17 cellular contexts compared by ENCODE assay signal in genomic region chr6:109194770-109195169, GRCh38.
DNase-seq lines count a peak whose midpoint lies in the region; FAIRE-seq and TF ChIP-seq lines count a peak whose summit lies in the region.
"Had no signal": no experiment of that assay in that cellular context is flagged by ENCODE, and none has a peak within 500 bp of the region (broad histone marks: within the 10 kb centered on the region; RNA-seq: fewer than 3 reads in every experiment).

No MANE protein-coding gene starts in this region.

- peak overlapping the region; percentile 3 to 38 for H3K9ac ChIP-seq in mucosa of rectum (ENCODE audit: low read depth in 1 of 2, low read length in 2 of 2)

- peaks cover 17% of the 10 kb centered on the region for H3K9me3 Mint-ChIP-seq in MCF 10A (ENCODE audit: unreplicated experiment)

- FAIRE-seq in H54 (lab: Jason Lieb, UNC) = no peak
- FAIRE-seq: GM12892 had no signal

- peak; percentile 38 for DNase-seq in NCI-H82 treated with DMSO at 0.1 percent for 48 hours (lab: John Stamatoyannopoulos, UW; ENCODE audit: unreplicated experiment)
- peak; percentile 8 for DNase-seq in hepatocyte (ENCODE audit: low spot score)
- no peak for DNase-seq in transverse colon
- DNase-seq in MCF 10A (ENCODE audit: unreplicated experiment) = no peak
- DNase-seq in H54 (ENCODE audit: insufficient read length, low spot score) = no peak
- no peak for DNase-seq in HPDE6-E6E7 (ENCODE audit: extremely low spot score)
- DNase-seq: DMS 273 treated with DMSO at 0.1 percent for 48 hours, H7, MV-4-11, NCI-H1417 treated with DMSO at 0.1 percent for 48 hours, NCI-H2029, NCI-H2171, NCI-H446, NCI-H748 treated with DMSO at 0.1 percent for 48 hours had no signal

- in situ Hi-C loops in transverse colon (cut with MboI; ENCODE audit: low pct_ligation_motif_present in 1 of 4, low pct_unique_long_range_greater_than_20kb in 1 of 4, low sequenced_read_pairs in 3 of 4) = loop anchor here (25.0 kb wide), 2 partner anchors 193 to 493 kb away; partner anchors contain the start of genes AK9 (in 2 of the 4), CD164 (in 2 of the 4) and FIG4 (in 2 of the 4)

- H3K27ac ChIP-seq in hepatocyte (peak overlapping the region; percentile 47), mucosa of rectum (ENCODE audit: low read depth in 2 of 2, low read length in 2 of 2) (peak overlapping the region; percentile 67 to 77), transverse colon (peak overlapping the region; percentile 61 to 80 (median 74))

- intact Hi-C loops in transverse colon (cut with DNase I; ENCODE audit: low total_unique reads) = no loop called here
- intact Hi-C loops in MCF 10A (cut with micrococcal nuclease) = no loop called here

- no peak overlapping the region for H2AFZ ChIP-seq in hepatocyte

- TF ChIP-seq CTCF in hepatocyte (IDR thresholded peaks at IDR 0.05; ENCODE audit: poor library complexity) (no peak), transverse colon (IDR thresholded peaks at IDR 0.05) (no peak), MCF 10A (IDR thresholded peaks at IDR 0.05; ENCODE audit: unreplicated experiment) (no peak)

- H3K9me3 ChIP-seq in hepatocyte (ENCODE audit: low read depth) (no peaks in the 10 kb centered on the region), mucosa of rectum (ENCODE audit: control insufficient read depth in 2 of 2, low read length in 2 of 2) (no peaks in the 10 kb centered on the region), transverse colon (peaks cover 5 to 11% of the 10 kb centered on the region in 2 donors)

- no peaks in the 10 kb centered on the region for H3K27me3 Mint-ChIP-seq in MCF 10A (ENCODE audit: insufficient read depth, unreplicated experiment)
- H3K27me3 Mint-ChIP-seq: IgD-negative memory B cell had no signal

- no peak overlapping the region for H3K4me3 ChIP-seq in hepatocyte
- no peak overlapping the region for H3K4me3 ChIP-seq in mucosa of rectum (ENCODE audit: low read length in 2 of 2)
- H3K4me3 ChIP-seq in transverse colon = no peak overlapping the region

- CTCF ChIA-PET in MCF 10A (lab: Yijun Ruan, JAX) = interaction anchor here (0.7 to 1.5 kb wide), 4 partner anchors 90 to 188 kb away, joined by 3 to 6 read pairs (median 3); partner anchors contain the start of gene CD164

- POLR2A ChIA-PET in MCF 10A (lab: Yijun Ruan, JAX) = interaction anchor here (0.9 to 1.6 kb wide), 2 partner anchors 12 to 188 kb away, joined by 3 to 5 read pairs; partner anchors contain the start of gene CD164

- H3K4me1 Mint-ChIP-seq in MCF 10A (ENCODE audit: insufficient read depth, unreplicated experiment) = no peaks in the 10 kb centered on the region
- H3K4me1 Mint-ChIP-seq: IgD-negative memory B cell had no signal

- no peak overlapping the region for H3K27ac Mint-ChIP-seq in MCF 10A (ENCODE audit: low read depth, unreplicated experiment)
- H3K27ac Mint-ChIP-seq: IgD-negative memory B cell had no signal

- H4K20me1 ChIP-seq in hepatocyte (ENCODE audit: insufficient read depth, poor library complexity, severe bottlenecking) = no peaks in the 10 kb centered on the region

- H3K79me2 ChIP-seq in hepatocyte = no peaks in the 10 kb centered on the region

- H3K4me1 ChIP-seq in hepatocyte (ENCODE audit: insufficient read depth) (peaks cover 9% of the 10 kb centered on the region), mucosa of rectum (ENCODE audit: control insufficient read depth in 2 of 2, insufficient read depth in 2 of 2, low read length in 2 of 2) (peaks cover 5 to 16% of the 10 kb centered on the region in 2 donors), transverse colon (peaks cover 4 to 27% (median 12%) of the 10 kb centered on the region in 4 donors)

- WGBS in hepatocyte (ENCODE audit: low lambda C conversion rate, missing lambda C conversion rate) = 49% methylated on average over 1 of the region's 1 CpG
- 38 to 43% methylated on average over 1 of the region's 1 CpG for WGBS in transverse colon (ENCODE audit: low coverage in 1 of 2), 2 donors

- TF ChIP-seq POLR2A in transverse colon (IDR thresholded peaks at IDR 0.05) (no peak), H54 (IDR thresholded peaks at IDR 0.05; ENCODE audit: low read depth, low read length) (no peak)

- H3K36me3 Mint-ChIP-seq in MCF 10A (ENCODE audit: insufficient read depth, unreplicated experiment) = no peaks in the 10 kb centered on the region
- H3K36me3 Mint-ChIP-seq: IgD-negative memory B cell had no signal

- H3K27me3 ChIP-seq in hepatocyte (no peaks in the 10 kb centered on the region), mucosa of rectum (ENCODE audit: control insufficient read depth in 2 of 2, insufficient read depth in 2 of 2, low read length in 2 of 2) (no peaks in the 10 kb centered on the region), transverse colon (no peaks in the 10 kb centered on the region)

- H3K9me2 ChIP-seq in hepatocyte (replicated peaks; ENCODE audit: insufficient read depth) = no peaks in the 10 kb centered on the region

- BruUV-seq in MCF 10A (replicated peaks; lab: Mats Ljungman, UMichigan) = no TSS peak

- H3K36me3 ChIP-seq in hepatocyte (replicated peaks; ENCODE audit: insufficient read depth, low read depth) = no peaks in the 10 kb centered on the region
- no peaks in the 10 kb centered on the region for H3K36me3 ChIP-seq in mucosa of rectum (ENCODE audit: control insufficient read depth in 2 of 2, insufficient read depth in 2 of 2, low read length in 2 of 2)
- no peaks in the 10 kb centered on the region for H3K36me3 ChIP-seq in transverse colon

- H3K4me2 ChIP-seq in hepatocyte = peak overlapping the region; percentile 6

- H3K4me3 Mint-ChIP-seq in MCF 10A (ENCODE audit: unreplicated experiment) = no peak overlapping the region
- H3K4me3 Mint-ChIP-seq: IgD-negative memory B cell had no signal

- TF ChIP-seq EP300 in transverse colon (IDR thresholded peaks at IDR 0.05; ENCODE audit: low read depth) = no peak

Comparison
In these comparisons a context has a peak if more than half of its experiments do, and no peak if none do; other contexts are left out.
1. DNase-seq: peak in NCI-H82 treated with DMSO at 0.1 percent for 48 hours (single experiment) and hepatocyte (single experiment); none in transverse colon (single experiment), MCF 10A (single experiment), H54 (single experiment) and HPDE6-E6E7 (single experiment).
2. Peak in every context shown above with its lines, with median percentiles within 50 percentile points of each other: H3K27ac ChIP-seq.